9 cellular contexts compared by ENCODE assay signal in genomic region chr3:72380193-72380592, GRCh38.
A peak's percentile ranks its signal among the peaks of the same experiment; 100 is the strongest.
DNase-seq lines count a peak whose midpoint lies in the region; FAIRE-seq and TF ChIP-seq lines count a peak whose summit lies in the region.
"Had no signal": no experiment of that assay in that cellular context is flagged by ENCODE, and none has a peak within 500 bp of the region (broad histone marks: within the 10 kb centered on the region; RNA-seq: fewer than 3 reads in every experiment).

No MANE protein-coding gene starts in this region.

- peaks cover 63% of the 10 kb centered on the region for H3K79me2 ChIP-seq in astrocyte (ENCODE audit: insufficient read depth, low read length)

- intact Hi-C loops in activated T-helper 1 cell treated with anti-CD3 and anti-CD28 coated beads, Interleukin-12 subunit alpha, Interleukin-12 subunit beta, Interleukin-2, Interleukin-4 antibody, amounts not matched to agents 30 ng/mL and 10 ng/mL and 1 ng/mL, durations not matched to agents 14 hours and 24 hours and 36 hours (cut with micrococcal nuclease) = no loop called here

- no peak for FAIRE-seq in astrocyte (lab: Jason Lieb, UNC)

- no peak overlapping the region for H3K27ac Mint-ChIP-seq in astrocyte (ENCODE audit: unreplicated experiment)
- no peak overlapping the region for H3K27ac Mint-ChIP-seq in activated T-helper 1 cell treated with anti-CD3 and anti-CD28 coated beads, Interleukin-12 subunit alpha, Interleukin-12 subunit beta, Interleukin-2, Interleukin-4 antibody, amounts not matched to agents 30 ng/mL and 10 ng/mL and 1 ng/mL, durations not matched to agents 14 hours and 24 hours and 36 hours

- peaks cover 8% of the 10 kb centered on the region for H3K36me3 Mint-ChIP-seq in astrocyte (ENCODE audit: low read depth, unreplicated experiment)
- H3K36me3 Mint-ChIP-seq in activated T-helper 1 cell treated with anti-CD3 and anti-CD28 coated beads, Interleukin-12 subunit alpha, Interleukin-12 subunit beta, Interleukin-2, Interleukin-4 antibody, amounts not matched to agents 30 ng/mL and 10 ng/mL and 1 ng/mL, durations not matched to agents 14 hours and 24 hours and 36 hours (ENCODE audit: low read depth) = peaks cover 21% of the 10 kb centered on the region

- H3K36me3 ChIP-seq in HEK293 (ENCODE audit: control insufficient read depth in 2 of 2, insufficient read depth in 1 of 2, low read length in 2 of 2) (peaks cover 0 to 18% of the 10 kb centered on the region in 2 experiments; a peak in 1 of 3 replicates), astrocyte (ENCODE audit: insufficient read depth, low read length) (peaks cover 7% of the 10 kb centered on the region), suprapubic skin (peaks cover 8% of the 10 kb centered on the region)

- H3K27me3 Mint-ChIP-seq in astrocyte (ENCODE audit: low read depth, unreplicated experiment) = no peaks in the 10 kb centered on the region
- no peaks in the 10 kb centered on the region for H3K27me3 Mint-ChIP-seq in activated T-helper 1 cell treated with anti-CD3 and anti-CD28 coated beads, Interleukin-12 subunit alpha, Interleukin-12 subunit beta, Interleukin-2, Interleukin-4 antibody, amounts not matched to agents 30 ng/mL and 10 ng/mL and 1 ng/mL, durations not matched to agents 14 hours and 24 hours and 36 hours (ENCODE audit: insufficient read depth)

- TF ChIP-seq POLR2A in suprapubic skin (IDR thresholded peaks at IDR 0.05) = no peak

- H3K4me1 Mint-ChIP-seq in astrocyte (ENCODE audit: low read depth, unreplicated experiment) = peaks cover 64% of the 10 kb centered on the region
- H3K4me1 Mint-ChIP-seq in activated T-helper 1 cell treated with anti-CD3 and anti-CD28 coated beads, Interleukin-12 subunit alpha, Interleukin-12 subunit beta, Interleukin-2, Interleukin-4 antibody, amounts not matched to agents 30 ng/mL and 10 ng/mL and 1 ng/mL, durations not matched to agents 14 hours and 24 hours and 36 hours (ENCODE audit: low read depth) = peaks cover 86% of the 10 kb centered on the region

- peak overlapping the region; percentile 51 for H3K4me3 Mint-ChIP-seq in astrocyte (ENCODE audit: unreplicated experiment)
- H3K4me3 Mint-ChIP-seq in activated T-helper 1 cell treated with anti-CD3 and anti-CD28 coated beads, Interleukin-12 subunit alpha, Interleukin-12 subunit beta, Interleukin-2, Interleukin-4 antibody, amounts not matched to agents 30 ng/mL and 10 ng/mL and 1 ng/mL, durations not matched to agents 14 hours and 24 hours and 36 hours = no peak overlapping the region

- peaks cover 70% of the 10 kb centered on the region for H4K20me1 ChIP-seq in astrocyte (ENCODE audit: insufficient read depth, low read length)

- H3K4me1 ChIP-seq in HEK293 (ENCODE audit: control insufficient read depth, insufficient read depth, low read length) (peaks cover 6% of the 10 kb centered on the region), astrocyte (ENCODE audit: insufficient read depth, low read length) (peaks cover 14% of the 10 kb centered on the region), suprapubic skin (peaks cover 38% of the 10 kb centered on the region)

- peak; percentile 30 for DNase-seq in astrocyte (ENCODE audit: low read depth)
- DNase-seq in foreskin fibroblast = peak; percentile 23 to 60
- DNase-seq in suprapubic skin (ENCODE audit: low spot score in 2 of 2) = no peak
- no peak for DNase-seq in islet precursor cell
- no peak for DNase-seq in activated T-cell treated with anti-CD3 and anti-CD28 coated beads for 4 hours
- no peak for DNase-seq in activated T-helper 1 cell treated with anti-CD3 and anti-CD28 coated beads, Interleukin-12 subunit alpha, Interleukin-12 subunit beta, Interleukin-2, Interleukin-4 antibody, amounts not matched to agents 30 ng/mL and 10 ng/mL and 1 ng/mL, durations not matched to agents 14 hours and 24 hours and 36 hours (ENCODE audit: low spot score)
- DNase-seq: activated CD8-positive, alpha-beta memory T cell treated with anti-CD3 and anti-CD28 coated beads for 24 hours; GOT3 had no signal

- no peaks in the 10 kb centered on the region for H3K9me3 ChIP-seq in HEK293 (ENCODE audit: control insufficient read depth, insufficient read depth, low read depth, low read length)
- no peaks in the 10 kb centered on the region for H3K9me3 ChIP-seq in astrocyte (ENCODE audit: insufficient read depth, low read depth, low read length)
- no peaks in the 10 kb centered on the region for H3K9me3 ChIP-seq in suprapubic skin

- H3K9me3 Mint-ChIP-seq in astrocyte (ENCODE audit: unreplicated experiment) = no peaks in the 10 kb centered on the region
- H3K9me3 Mint-ChIP-seq in activated T-helper 1 cell treated with anti-CD3 and anti-CD28 coated beads, Interleukin-12 subunit alpha, Interleukin-12 subunit beta, Interleukin-2, Interleukin-4 antibody, amounts not matched to agents 30 ng/mL and 10 ng/mL and 1 ng/mL, durations not matched to agents 14 hours and 24 hours and 36 hours = no peaks in the 10 kb centered on the region

- TF ChIP-seq EP300 in suprapubic skin (IDR thresholded peaks at IDR 0.05) = no peak

- H3K27me3 ChIP-seq in astrocyte (ENCODE audit: insufficient read depth, low read length) (no peaks in the 10 kb centered on the region), suprapubic skin (no peaks in the 10 kb centered on the region)

- WGBS in suprapubic skin = 52% methylated on average over 4 of the region's 4 CpGs

- H3K4me2 ChIP-seq in astrocyte (ENCODE audit: low read length) = peak overlapping the region; percentile 62

- H3K4me3 ChIP-seq in HEK293 (ENCODE audit: low read depth, low read length) (no peak overlapping the region), astrocyte (ENCODE audit: insufficient read depth, low read depth, low read length) (no peak overlapping the region), foreskin fibroblast (ENCODE audit: low read depth in 1 of 2, low read length in 2 of 2) (no peak overlapping the region), suprapubic skin (no peak overlapping the region)

- CTCF ChIA-PET in HEK293 (lab: Yijun Ruan, JAX) = interaction anchor here (0.7 kb wide), 1 partner anchor 13 kb away, joined by 3 read pairs; no protein-coding TSS in a partner anchor

- POLR2A ChIA-PET in HEK293 (lab: Yijun Ruan, JAX) = no interaction called here

- H2AFZ ChIP-seq in astrocyte (ENCODE audit: low read depth, low read length) = no peak overlapping the region

- TF ChIP-seq CTCF in HEK293 (tag by site-specific recombination; IDR thresholded peaks at IDR 0.05) = no peak
- no peak for TF ChIP-seq CTCF in astrocyte (IDR thresholded peaks at IDR 0.05; ENCODE audit: insufficient read depth, low read depth, low read length)
- no peak for TF ChIP-seq CTCF in foreskin fibroblast (IDR thresholded peaks at IDR 0.05; ENCODE audit: low read depth, low read length)
- TF ChIP-seq CTCF in suprapubic skin (IDR thresholded peaks at IDR 0.05) = no peak

- H3K27ac ChIP-seq in HEK293 (ENCODE audit: extremely low read depth, low read depth, low read length) (no peak overlapping the region), astrocyte (ENCODE audit: low read depth, low read length) (no peak overlapping the region), suprapubic skin (peak overlapping the region; percentile 38)

- no peak overlapping the region for H3K9ac ChIP-seq in astrocyte (ENCODE audit: low read length)

TF ChIP-seq in HEK293, 187 proteins besides CTCF, POLR2A, EP300 and RAD21:
- TF ChIP-seq ZNF510 (tag by site-specific recombination; IDR thresholded peaks at IDR 0.05; ENCODE audit: insufficient replicate concordance) (no peak), ZXDB (tag by site-specific recombination; IDR thresholded peaks at IDR 0.05) (no peak), ZNF354C (tag by site-specific recombination; IDR thresholded peaks at IDR 0.05; ENCODE audit: borderline replicate concordance, low read depth) (no peak), PRDM1 (tag by site-specific recombination; IDR thresholded peaks at IDR 0.05) (0 out of 2 replicates have a peak, but pooled peaks have one; percentile 9), SALL2 (tag by site-specific recombination; IDR thresholded peaks at IDR 0.05; ENCODE audit: borderline replicate concordance) (no peak), ZNF280C (tag by site-specific recombination; IDR thresholded peaks at IDR 0.05) (no peak), ZNF701 (tag by site-specific recombination; IDR thresholded peaks at IDR 0.05) (no peak)

Comparison
In these comparisons a context has a peak if more than half of its experiments do, and no peak if none do; other contexts are left out.
1. DNase-seq: peak in astrocyte (single experiment) and foreskin fibroblast (2 of 2); none in suprapubic skin (0 of 2), islet precursor cell (single experiment), activated T-cell treated with anti-CD3 and anti-CD28 coated beads for 4 hours (single experiment) and activated T-helper 1 cell treated with anti-CD3 and anti-CD28 coated beads, Interleukin-12 subunit alpha, Interleukin-12 subunit beta, Interleukin-2, Interleukin-4 antibody, amounts not matched to agents 30 ng/mL and 10 ng/mL and 1 ng/mL, durations not matched to agents 14 hours and 24 hours and 36 hours (single experiment).